ENCODE assay signal across 8 cellular contexts in the genomic region with DNA sequence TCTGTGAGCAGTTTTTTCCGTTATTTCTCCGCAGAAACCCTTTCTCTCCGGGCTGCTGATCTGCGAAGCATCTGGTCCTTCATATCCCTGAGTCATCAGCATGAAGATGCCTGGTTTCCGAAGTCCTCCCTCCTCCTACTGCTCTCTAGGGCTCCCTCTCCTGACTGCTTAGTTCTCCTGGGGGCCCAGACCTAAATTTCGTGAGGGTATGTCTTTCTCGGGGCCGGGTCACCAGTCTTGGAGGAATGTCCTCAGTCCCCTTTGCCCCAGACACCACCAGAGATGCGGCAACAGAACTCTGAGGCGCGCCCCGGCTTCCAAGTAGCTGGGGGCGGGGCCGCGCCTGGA. TPM values are rescaled to one million over a fixed set of nuclear protein-coding genes. Genes with fewer than 3 reads are reported as not detected.
DNase-seq lines count a peak whose midpoint lies in the region; ATAC-seq and TF ChIP-seq lines count a peak whose summit lies in the region.

No MANE protein-coding gene starts in this region.

- no peak overlapping the region for H3K23ac ChIP-seq in neuronal stem cell (ENCODE audit: low read depth, low read length, poor library complexity)

- H3K27me3 Mint-ChIP-seq in Caco-2 (ENCODE audit: insufficient read depth, unreplicated experiment): peaks cover 3% of the 10 kb centered on the region

- peak overlapping the region; percentile 91 for H3K4me2 ChIP-seq in neuronal stem cell (ENCODE audit: insufficient read depth, low read length, poor library complexity, severe bottlenecking)

- no peak overlapping the region for H3K27ac ChIP-seq in neuronal stem cell (replicated peaks; ENCODE audit: low read length)

- no peak overlapping the region for H2AK5ac ChIP-seq in neuronal stem cell (ENCODE audit: low read depth, low read length)

- no peak overlapping the region for H3K14ac ChIP-seq in neuronal stem cell (ENCODE audit: low read length)

- H3K9me3 ChIP-seq in Caco-2 (no peaks in the 10 kb centered on the region), neuronal stem cell (replicated peaks in 1 of 2; ENCODE audit: control insufficient read depth in 2 of 2, insufficient read depth in 1 of 2, low read depth in 1 of 2, low read length in 2 of 2) (no peaks in the 10 kb centered on the region)

- peaks cover 6% of the 10 kb centered on the region for H3K36me3 Mint-ChIP-seq in Caco-2 (ENCODE audit: insufficient read depth, unreplicated experiment)

- H2BK12ac ChIP-seq in neuronal stem cell (ENCODE audit: low read length): no peak overlapping the region

- no peaks in the 10 kb centered on the region for H3K4me1 Mint-ChIP-seq in Caco-2 (ENCODE audit: low read depth, unreplicated experiment)

- H4K8ac ChIP-seq in neuronal stem cell (ENCODE audit: low read depth, low read length): no peak overlapping the region

- H2AFZ ChIP-seq in neuronal stem cell (ENCODE audit: low read length): peak overlapping the region; percentile 98

- H3K18ac ChIP-seq in neuronal stem cell (ENCODE audit: low read length): no peak overlapping the region

- BruUV-seq in Caco-2 (replicated peaks; lab: Mats Ljungman, UMichigan): no TSS peak

- CTCF ChIA-PET in Caco-2 (lab: Charles Lee): interaction anchor here (1.3 to 2.6 kb wide), 3 partner anchors 14 to 321 kb away, joined by 4 to 20 read pairs (median 6); a partner anchor contains a TSS

- H4K91ac ChIP-seq in neuronal stem cell (ENCODE audit: low read depth, low read length, poor library complexity): no peak overlapping the region

- WGBS in neuronal stem cell (ENCODE audit: extremely low coverage in 2 of 2, insufficient read length in 2 of 2, insufficient replicate concordance in 1 of 2), 2 donors: no CpG with 5 or more reads among the region's 15 CpGs

- H3K4me1 ChIP-seq in Caco-2 (peaks cover 8% of the 10 kb centered on the region), neuronal stem cell (ENCODE audit: control insufficient read depth in 2 of 2, insufficient read depth in 1 of 2, low read depth in 1 of 2, low read length in 2 of 2) (peaks cover 4 to 6% of the 10 kb centered on the region in 2 donors)

- no peak overlapping the region for H3K27ac Mint-ChIP-seq in Caco-2 (ENCODE audit: unreplicated experiment)

- H3K27me3 ChIP-seq in Caco-2 (replicated peaks; ENCODE audit: control insufficient read depth, insufficient read depth, low read length) (no peaks in the 10 kb centered on the region), neuronal stem cell (ENCODE audit: control insufficient read depth in 3 of 3, insufficient read depth in 3 of 3, low read depth in 1 of 3, low read length in 3 of 3) (peaks cover 2 to 64% (median 11%) of the 10 kb centered on the region in 3 experiments)

- H3K4ac ChIP-seq in neuronal stem cell (ENCODE audit: low read length): no peak overlapping the region

- ATAC-seq in esophagus mucosa: peak; percentile 40
- no peak for ATAC-seq in HG03139 (IDR thresholded peaks at IDR 0.05; ENCODE audit: unreplicated experiment)
- no peak for ATAC-seq in GM19035 (IDR thresholded peaks at IDR 0.05; ENCODE audit: unreplicated experiment)

- POLR2A ChIA-PET in Caco-2 (lab: Charles Lee): interaction anchor here (0.6 to 2.0 kb wide), 3 partner anchors 99 to 212 kb away, joined by 3 to 11 read pairs (median 7); a partner anchor contains a TSS

- DNase-seq in Caco-2: no peak
- peak; percentile 44 for DNase-seq in HCEC 1CT
- DNase-seq in SHP77 (lab: John Stamatoyannopoulos, UW): peak; percentile 90 to 91
- no peak for DNase-seq in neuronal stem cell (ENCODE audit: low spot score)
- no peak for DNase-seq in activated effector memory CD4-positive, alpha-beta T cell treated with Interleukin-2 at 50 U/mL for 16 hours

- peak overlapping the region; percentile 81 for H3K4me3 Mint-ChIP-seq in Caco-2 (ENCODE audit: unreplicated experiment)

- no peak overlapping the region for H2BK5ac ChIP-seq in neuronal stem cell (ENCODE audit: low read length)

- H2BK120ac ChIP-seq in neuronal stem cell (ENCODE audit: low read depth, low read length): no peak overlapping the region

- H3K36me3 ChIP-seq in Caco-2 (ENCODE audit: control insufficient read depth, insufficient read depth, low read length) (no peaks in the 10 kb centered on the region), neuronal stem cell (replicated peaks in 1 of 2; ENCODE audit: control insufficient read depth in 2 of 2, insufficient read depth in 2 of 2, low read length in 2 of 2) (no peaks in the 10 kb centered on the region)

- TF ChIP-seq CTCF in Caco-2 (IDR thresholded peaks at IDR 0.05; ENCODE audit: insufficient read depth in 1 of 2, low read depth in 1 of 2, low read length in 1 of 2, severe bottlenecking in 1 of 2, unreplicated experiment in 1 of 2): peak in 1 of 2 experiments; percentile 7

- H3K79me1 ChIP-seq in neuronal stem cell (ENCODE audit: low read depth, low read length): no peaks in the 10 kb centered on the region

- intact Hi-C loops in Caco-2 (cut with micrococcal nuclease; ENCODE audit: unreplicated experiment): no loop called here

- no peaks in the 10 kb centered on the region for H3K9me3 Mint-ChIP-seq in Caco-2 (ENCODE audit: unreplicated experiment)

- H2BK15ac ChIP-seq in neuronal stem cell (ENCODE audit: low read length): no peak overlapping the region

- H3K4me3 ChIP-seq in Caco-2 (ENCODE audit: low read depth, low read length) (peak overlapping the region; percentile 73), neuronal stem cell (ENCODE audit: low read length in 2 of 2) (peak overlapping the region; percentile 71 to 89)

- H3K9ac ChIP-seq in neuronal stem cell (ENCODE audit: low read depth, low read length, poor library complexity): peak overlapping the region; percentile 12

RNA-seq across cellular contexts. Expression of a gene that starts 0.6 kb away (rescaled TPM):
- total RNA-seq in Caco-2 (2022): 10.8 and 14.2 TPM in 2 replicates
- 32.6 TPM for total RNA-seq in esophagus mucosa
- polyA plus RNA-seq in neuronal stem cell (2013, experiment 1 of 2): 1.1 TPM
- 0.94 TPM for polyA plus RNA-seq in neuronal stem cell (2013, experiment 2 of 2)

Comparison
In these comparisons a context has a peak if more than half of its experiments do, and no peak if none do; other contexts are left out.
1. DNase-seq: peak in HCEC 1CT (single experiment) and SHP77 (2 of 2); none in Caco-2 (0 of 2), neuronal stem cell (single experiment) and activated effector memory CD4-positive, alpha-beta T cell treated with Interleukin-2 at 50 U/mL for 16 hours (single experiment).